ENCODE assay signal across 18 cellular contexts in the genomic region with DNA sequence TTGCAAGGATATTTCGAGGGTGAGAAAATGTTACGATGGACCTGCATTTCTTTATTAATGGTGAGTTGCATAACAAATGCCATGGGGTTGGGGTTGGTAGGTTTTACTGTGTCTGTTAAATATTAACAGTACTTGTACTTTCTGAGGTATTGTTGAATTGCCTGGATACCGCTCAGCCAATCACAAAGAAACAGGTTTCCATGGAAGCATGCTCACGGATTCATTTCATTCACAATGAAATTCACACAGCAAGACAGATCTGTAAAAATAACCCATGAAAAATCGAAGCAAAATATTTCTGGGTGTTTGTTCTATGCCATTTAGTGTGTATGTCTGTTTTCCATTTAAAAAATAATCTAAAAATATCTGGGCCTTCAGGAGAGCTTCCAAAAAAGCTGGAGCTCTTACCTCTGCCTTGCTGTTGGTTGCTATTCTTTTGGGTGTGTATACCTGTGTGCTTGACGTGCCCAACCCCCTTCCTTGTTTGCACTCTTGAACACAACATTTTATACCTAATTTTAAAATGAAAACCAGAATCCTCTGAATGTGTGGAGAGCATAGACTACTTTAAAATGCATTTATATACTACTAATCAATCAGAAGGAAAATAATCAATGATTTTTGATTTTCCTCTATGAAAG.
A peak's percentile ranks its signal among the peaks of the same experiment; 100 is the strongest.
DNase-seq lines count a peak whose midpoint lies in the region; ATAC-seq, FAIRE-seq and TF ChIP-seq lines count a peak whose summit lies in the region.
"Had no signal": no experiment of that assay in that cellular context is flagged by ENCODE, and none has a peak within 500 bp of the region (broad histone marks: within the 10 kb centered on the region; RNA-seq: fewer than 3 reads in every experiment).

No MANE protein-coding gene starts in this region.

- RAD21 ChIA-PET in GM12878 (lab: Charles Lee; ENCODE audit: unreplicated experiment) = no interaction called here

- H3K9me3 ChIP-seq in GM12878 (replicated peaks; ENCODE audit: control insufficient read depth, insufficient read depth, low read length) (no peaks in the 10 kb centered on the region), small intestine (ENCODE audit: control insufficient read depth, low read depth) (no peaks in the 10 kb centered on the region), esophagus squamous epithelium (no peaks in the 10 kb centered on the region)
- H3K9me3 ChIP-seq: uterus had no signal

- no peak for TF ChIP-seq RAD21 in GM12878 (IDR thresholded peaks at IDR 0.05; ENCODE audit: insufficient read depth, low read depth, low read length)

- ATAC-seq in GM12878 (peak; percentile 29; the same call in 2 of the 3 replicates), left colon (peak; percentile 95)
- ATAC-seq: activated naive CD4-positive, alpha-beta T cell treated with anti-CD3 and anti-CD28 coated beads, Interleukin-2, amount 50 U/mL, for 72 hours; stimulated activated naive B cell treated with anti-CD40 and anti-IgM and Interleukin-4, amounts not matched to agents 10 μg/mL and 1 μg/mL and 100 μg/mL, for 72 hours had no signal

- BruUV-seq in GM12878 (replicated peaks; lab: Mats Ljungman, UMichigan) = no TSS peak

- in situ Hi-C loops in GM12878 (cut with MboI) = no loop called here

- DNase-seq in NCI-H1417 (lab: John Stamatoyannopoulos, UW) = peak in 2 of 3 experiments; percentile 29 to 57
- DNase-seq in NCI-H1417 treated with DMSO at 0.1 percent for 48 hours (lab: John Stamatoyannopoulos, UW) = no peak
- no peak for DNase-seq in GM12878 (ENCODE audit: low read depth, low spot score)
- DNase-seq in left colon = no peak
- peak; percentile 39 for DNase-seq in small intestine
- no peak for DNase-seq in esophagus squamous epithelium (lab: John Stamatoyannopoulos, UW)
- DNase-seq in NCI-H2196 treated with DMSO at 0.1 percent for 48 hours (lab: John Stamatoyannopoulos, UW; ENCODE audit: unreplicated experiment) = no peak
- no peak for DNase-seq in germinal center (ENCODE audit: low spot score)
- DNase-seq: activated CD4-positive, alpha-beta T cell treated with anti-CD3 and anti-CD28 coated beads for 4 hours; Calu3; naive B cell; NCI-H1694; NK-92 treated with Interleukin-12 subunit alpha and Interleukin-12 subunit beta, amount 100 ng/mL, for 24 hours; stimulated activated naive B cell treated with anti-CD40 and anti-IgM and Interleukin-4, amounts not matched to agents 10 μg/mL and 1 μg/mL and 100 μg/mL, for 72 hours; uterus had no signal

- FAIRE-seq in GM12878 (lab: Jason Lieb, UNC) = no peak
- FAIRE-seq in small intestine (lab: Jason Lieb, UNC) = no peak
- FAIRE-seq: GM18507 had no signal

- H3K36me3 ChIP-seq in GM12878 (ENCODE audit: control insufficient read depth in 2 of 2, insufficient read depth in 2 of 2, low read length in 1 of 2) (no peaks in the 10 kb centered on the region), small intestine (ENCODE audit: control insufficient read depth in 2 of 2, insufficient read depth in 2 of 2, low read length in 2 of 2) (no peaks in the 10 kb centered on the region), esophagus squamous epithelium (no peaks in the 10 kb centered on the region)
- H3K36me3 ChIP-seq: cardiac muscle cell, uterus had no signal

- WGBS in GM12878 (ENCODE audit: insufficient coverage, insufficient replicate concordance, low lambda C conversion rate, missing lambda C conversion rate) = 17% methylated on average over 6 of the region's 6 CpGs
- 35 to 60% (median 59%) methylated on average over 6 of the region's 6 CpGs for WGBS in small intestine, 3 donors
- WGBS in esophagus squamous epithelium, 2 donors = 88 to 89% methylated on average over 6 of the region's 6 CpGs

- H3K27me3 ChIP-seq in GM12878 (replicated peaks in 1 of 2; ENCODE audit: control insufficient read depth in 2 of 2, insufficient read depth in 2 of 2, low read length in 1 of 2) = no peaks in the 10 kb centered on the region
- no peaks in the 10 kb centered on the region for H3K27me3 ChIP-seq in small intestine (ENCODE audit: control insufficient read depth in 2 of 2, insufficient read depth in 2 of 2, low read length in 2 of 2)
- no peaks in the 10 kb centered on the region for H3K27me3 ChIP-seq in esophagus squamous epithelium
- H3K27me3 ChIP-seq: cardiac muscle cell, uterus had no signal

- H3K27ac ChIP-seq in GM12878 (ENCODE audit: control insufficient read depth, insufficient read depth) (no peak overlapping the region), small intestine (ENCODE audit: low read depth in 1 of 2, low read length in 1 of 2) (no peak overlapping the region), esophagus squamous epithelium (no peak overlapping the region)
- H3K27ac ChIP-seq: cardiac muscle cell, uterus had no signal

- CTCF ChIA-PET in GM12878 (lab: Yijun Ruan, JAX) = no interaction called here

- no peak overlapping the region for H3K4me3 ChIP-seq in GM12878
- no peak overlapping the region for H3K4me3 ChIP-seq in small intestine (ENCODE audit: low read depth in 1 of 2, low read length in 2 of 2)
- no peak overlapping the region for H3K4me3 ChIP-seq in esophagus squamous epithelium
- H3K4me3 ChIP-seq: cardiac muscle cell, uterus had no signal

- no peak overlapping the region for H3K9ac ChIP-seq in GM12878 (ENCODE audit: control insufficient read depth, insufficient read depth, low read length)

- TF ChIP-seq CTCF in GM12878 (IDR thresholded peaks at IDR 0.05 in 2 of 3, conservative IDR thresholded peaks at IDR 0.05 in 1 of 3; ENCODE audit: control insufficient read depth in 2 of 3, extremely low read depth in 1 of 3, insufficient read depth in 1 of 3, low read depth in 3 of 3, low read length in 3 of 3) (no peak), esophagus squamous epithelium (IDR thresholded peaks at IDR 0.05) (no peak)

- POLR2A ChIA-PET in GM12878 (lab: Charles Lee) = no interaction called here

- TF ChIP-seq POLR2A in GM12878 (IDR thresholded peaks at IDR 0.05; ENCODE audit: low read depth, low read length) (no peak), esophagus squamous epithelium (IDR thresholded peaks at IDR 0.05) (no peak)

- no peaks in the 10 kb centered on the region for H3K79me2 ChIP-seq in GM12878 (ENCODE audit: control insufficient read depth, insufficient read depth, low read length)

- no peak for TF ChIP-seq EP300 in GM12878 (IDR thresholded peaks at IDR 0.05; ENCODE audit: borderline replicate concordance in 1 of 2, control insufficient read depth in 1 of 2, low read depth in 2 of 2, low read length in 2 of 2)

- no peak overlapping the region for H3K4me2 ChIP-seq in GM12878 (ENCODE audit: control insufficient read depth, insufficient read depth)

- H3K4me1 ChIP-seq in GM12878 (ENCODE audit: control insufficient read depth, insufficient read depth, low read length) = no peaks in the 10 kb centered on the region
- H3K4me1 ChIP-seq in small intestine (ENCODE audit: control insufficient read depth in 2 of 2, insufficient read depth in 1 of 2, low read depth in 1 of 2, low read length in 1 of 2) = no peaks in the 10 kb centered on the region
- H3K4me1 ChIP-seq in esophagus squamous epithelium = peaks cover 9 to 28% (median 21%) of the 10 kb centered on the region in 3 donors

- intact Hi-C loops in GM12878 (cut with micrococcal nuclease; ENCODE audit: unreplicated experiment) = loop anchor here (10.0 kb wide), 1 partner anchor 622 kb away; no protein-coding TSS in a partner anchor
- intact Hi-C loops in left colon (cut with DNase I, micrococcal nuclease) = no loop called here
- intact Hi-C loops in esophagus squamous epithelium (cut with DNase I) = no loop called here

- H2AFZ ChIP-seq in GM12878 (ENCODE audit: control insufficient read depth, low read depth, low read length) = no peak overlapping the region

- H4K20me1 ChIP-seq in GM12878 (ENCODE audit: control insufficient read depth, insufficient read depth) = no peaks in the 10 kb centered on the region

- SMC1A ChIA-PET in GM12878 (lab: Charles Lee; ENCODE audit: uncharacterized antibody, unreplicated experiment) = interaction anchor here (0.7 kb wide), 1 partner anchor 611 kb away, joined by 3 read pairs; no protein-coding TSS in a partner anchor

TF ChIP-seq in GM12878, 131 proteins besides CTCF, POLR2A, EP300 and RAD21 (continues in another document):
- TF ChIP-seq GABPA (IDR thresholded peaks at IDR 0.05; ENCODE audit: low read depth) = no peak
- TF ChIP-seq BACH1 (IDR thresholded peaks at IDR 0.05; ENCODE audit: borderline replicate concordance) = no peak
- TF ChIP-seq, protein P1, sequence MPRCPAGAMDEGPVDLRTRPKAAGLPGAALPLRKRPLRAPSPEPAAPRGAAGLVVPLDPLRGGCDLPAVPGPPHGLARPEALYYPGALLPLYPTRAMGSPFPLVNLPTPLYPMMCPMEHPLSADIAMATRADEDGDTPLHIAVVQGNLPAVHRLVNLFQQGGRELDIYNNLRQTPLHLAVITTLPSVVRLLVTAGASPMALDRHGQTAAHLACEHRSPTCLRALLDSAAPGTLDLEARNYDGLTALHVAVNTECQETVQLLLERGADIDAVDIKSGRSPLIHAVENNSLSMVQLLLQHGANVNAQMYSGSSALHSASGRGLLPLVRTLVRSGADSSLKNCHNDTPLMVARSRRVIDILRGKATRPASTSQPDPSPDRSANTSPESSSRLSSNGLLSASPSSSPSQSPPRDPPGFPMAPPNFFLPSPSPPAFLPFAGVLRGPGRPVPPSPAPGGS (IDR thresholded peaks at IDR 0.05; ENCODE audit: borderline replicate concordance, insufficient read depth, low read depth, low read length, poor library complexity, severe bottlenecking) = no peak
- TF ChIP-seq CBX3 (IDR thresholded peaks at IDR 0.05; ENCODE audit: borderline replicate concordance, low read depth) = no peak
- TF ChIP-seq SPI1 (IDR thresholded peaks at IDR 0.05; ENCODE audit: borderline replicate concordance, insufficient read depth, low read depth, low read length) = no peak
- TF ChIP-seq, protein P2, sequence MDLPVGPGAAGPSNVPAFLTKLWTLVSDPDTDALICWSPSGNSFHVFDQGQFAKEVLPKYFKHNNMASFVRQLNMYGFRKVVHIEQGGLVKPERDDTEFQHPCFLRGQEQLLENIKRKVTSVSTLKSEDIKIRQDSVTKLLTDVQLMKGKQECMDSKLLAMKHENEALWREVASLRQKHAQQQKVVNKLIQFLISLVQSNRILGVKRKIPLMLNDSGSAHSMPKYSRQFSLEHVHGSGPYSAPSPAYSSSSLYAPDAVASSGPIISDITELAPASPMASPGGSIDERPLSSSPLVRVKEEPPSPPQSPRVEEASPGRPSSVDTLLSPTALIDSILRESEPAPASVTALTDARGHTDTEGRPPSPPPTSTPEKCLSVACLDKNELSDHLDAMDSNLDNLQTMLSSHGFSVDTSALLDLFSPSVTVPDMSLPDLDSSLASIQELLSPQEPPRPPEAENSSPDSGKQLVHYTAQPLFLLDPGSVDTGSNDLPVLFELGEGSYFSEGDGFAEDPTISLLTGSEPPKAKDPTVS (IDR thresholded peaks at IDR 0.05; ENCODE audit: low read depth, low read length) = no peak
- TF ChIP-seq ESRRA (IDR thresholded peaks at IDR 0.05; ENCODE audit: low read length) = no peak
- TF ChIP-seq FOS (IDR thresholded peaks at IDR 0.05; ENCODE audit: borderline replicate concordance, extremely low read depth, insufficient read length) = no peak
- TF ChIP-seq STAT1 (conservative IDR thresholded peaks at IDR 0.05) = no peak
- TF ChIP-seq SIX5 (IDR thresholded peaks at IDR 0.05; ENCODE audit: low read depth, low read length, severe bottlenecking) = no peak

Comparison
In these comparisons a context has a peak if more than half of its experiments do, and no peak if none do; other contexts are left out.
1. DNase-seq: peak in NCI-H1417 (2 of 3) and small intestine (single experiment); none in NCI-H1417 treated with DMSO at 0.1 percent for 48 hours (single experiment), GM12878 (single experiment), left colon (0 of 2), esophagus squamous epithelium (single experiment), NCI-H2196 treated with DMSO at 0.1 percent for 48 hours (single experiment) and germinal center (single experiment).